ENCODE assay signal across 10 cellular contexts in genomic region chr1:2049225-2049516, GRCh38. TPM values are rescaled to one million over a fixed set of nuclear protein-coding genes. Genes with fewer than 3 reads are reported as not detected.
A peak's percentile ranks its signal among the peaks of the same experiment; 100 is the strongest.
DNase-seq lines count a peak whose midpoint lies in the region; ATAC-seq and TF ChIP-seq lines count a peak whose summit lies in the region.
"Had no signal": no experiment of that assay in that cellular context is flagged by ENCODE, and none has a peak within 500 bp of the region (broad histone marks: within the 10 kb centered on the region; RNA-seq: fewer than 3 reads in every experiment).

No MANE protein-coding gene starts in this region.

- no peak for DNase-seq in activated naive CD4-positive, alpha-beta T cell treated with Interleukin-2 at 50 U/mL for 16 hours
- DNase-seq in activated T-helper 1 cell treated with anti-CD3 and anti-CD28 coated beads, Interleukin-12 subunit alpha, Interleukin-12 subunit beta, Interleukin-2, Interleukin-4 antibody, amounts not matched to agents 30 ng/mL and 10 ng/mL and 1 ng/mL, durations not matched to agents 14 hours and 24 hours and 36 hours (ENCODE audit: low spot score) = no peak
- no peak for DNase-seq in immature natural killer cell
- no peak for DNase-seq in transverse colon
- no peak for DNase-seq in iPS-NIHi7 (ENCODE audit: extremely low spot score)
- DNase-seq in BE2C = no peak
- DNase-seq: C1 segment of cervical spinal cord, foreskin melanocyte had no signal

- no peak for TF ChIP-seq POLR2A in transverse colon (IDR thresholded peaks at IDR 0.05)

- H3K4me1 ChIP-seq in transverse colon (peaks cover 21 to 72% (median 55%) of the 10 kb centered on the region in 4 donors), BE2C (no peaks in the 10 kb centered on the region)

- no peaks in the 10 kb centered on the region for H3K36me3 Mint-ChIP-seq in activated naive CD4-positive, alpha-beta T cell treated with anti-CD3 and anti-CD28 coated beads, Interleukin-2, amount 50 U/mL, for 24 hours
- H3K36me3 Mint-ChIP-seq in activated T-helper 1 cell treated with anti-CD3 and anti-CD28 coated beads, Interleukin-12 subunit alpha, Interleukin-12 subunit beta, Interleukin-2, Interleukin-4 antibody, amounts not matched to agents 30 ng/mL and 10 ng/mL and 1 ng/mL, durations not matched to agents 14 hours and 24 hours and 36 hours (ENCODE audit: low read depth) = no peaks in the 10 kb centered on the region
- no peaks in the 10 kb centered on the region for H3K36me3 Mint-ChIP-seq in immature natural killer cell

- in situ Hi-C loops in transverse colon (cut with MboI; ENCODE audit: low pct_ligation_motif_present in 1 of 4, low pct_unique_long_range_greater_than_20kb in 1 of 4, low sequenced_read_pairs in 3 of 4) = loop anchor here in 3 of 4 donors (10.0 kb wide), 2 partner anchors 84 to 94 kb away; no protein-coding TSS in a partner anchor

- peak overlapping the region; percentile 86 for H3K4me3 Mint-ChIP-seq in activated naive CD4-positive, alpha-beta T cell treated with anti-CD3 and anti-CD28 coated beads, Interleukin-2, amount 50 U/mL, for 24 hours
- H3K4me3 Mint-ChIP-seq in activated T-helper 1 cell treated with anti-CD3 and anti-CD28 coated beads, Interleukin-12 subunit alpha, Interleukin-12 subunit beta, Interleukin-2, Interleukin-4 antibody, amounts not matched to agents 30 ng/mL and 10 ng/mL and 1 ng/mL, durations not matched to agents 14 hours and 24 hours and 36 hours = peak overlapping the region; percentile 69
- H3K4me3 Mint-ChIP-seq in immature natural killer cell = peak overlapping the region; percentile 83 to 87 (median 85)

- peaks cover 3% of the 10 kb centered on the region for H3K27me3 Mint-ChIP-seq in activated naive CD4-positive, alpha-beta T cell treated with anti-CD3 and anti-CD28 coated beads, Interleukin-2, amount 50 U/mL, for 24 hours
- peaks cover 48% of the 10 kb centered on the region for H3K27me3 Mint-ChIP-seq in activated T-helper 1 cell treated with anti-CD3 and anti-CD28 coated beads, Interleukin-12 subunit alpha, Interleukin-12 subunit beta, Interleukin-2, Interleukin-4 antibody, amounts not matched to agents 30 ng/mL and 10 ng/mL and 1 ng/mL, durations not matched to agents 14 hours and 24 hours and 36 hours (ENCODE audit: insufficient read depth)
- peaks cover 0 to 10% (median 7%) of the 10 kb centered on the region in 3 donors for H3K27me3 Mint-ChIP-seq in immature natural killer cell (ENCODE audit: low read depth in 3 of 3)

- H3K36me3 ChIP-seq in transverse colon (no peaks in the 10 kb centered on the region), BE2C (no peaks in the 10 kb centered on the region)

- H3K27ac Mint-ChIP-seq in activated naive CD4-positive, alpha-beta T cell treated with anti-CD3 and anti-CD28 coated beads, Interleukin-2, amount 50 U/mL, for 24 hours = peak overlapping the region; percentile 24
- H3K27ac Mint-ChIP-seq in activated T-helper 1 cell treated with anti-CD3 and anti-CD28 coated beads, Interleukin-12 subunit alpha, Interleukin-12 subunit beta, Interleukin-2, Interleukin-4 antibody, amounts not matched to agents 30 ng/mL and 10 ng/mL and 1 ng/mL, durations not matched to agents 14 hours and 24 hours and 36 hours = peak overlapping the region; percentile 31
- peak overlapping the region in 4 of 6 donors; percentile 35 to 77 (median 75) for H3K27ac Mint-ChIP-seq in immature natural killer cell

- peaks cover 31% of the 10 kb centered on the region for H3K4me1 Mint-ChIP-seq in activated naive CD4-positive, alpha-beta T cell treated with anti-CD3 and anti-CD28 coated beads, Interleukin-2, amount 50 U/mL, for 24 hours
- peaks cover 8% of the 10 kb centered on the region for H3K4me1 Mint-ChIP-seq in activated T-helper 1 cell treated with anti-CD3 and anti-CD28 coated beads, Interleukin-12 subunit alpha, Interleukin-12 subunit beta, Interleukin-2, Interleukin-4 antibody, amounts not matched to agents 30 ng/mL and 10 ng/mL and 1 ng/mL, durations not matched to agents 14 hours and 24 hours and 36 hours (ENCODE audit: low read depth)
- H3K4me1 Mint-ChIP-seq in immature natural killer cell = peaks cover 18 to 24% of the 10 kb centered on the region in 2 donors

- WGBS in transverse colon (ENCODE audit: low coverage in 1 of 2), 2 donors = 58 to 66% methylated on average over 8 to 11 of the region's 11 CpGs

- ATAC-seq in GM18502 (IDR thresholded peaks at IDR 0.05; ENCODE audit: poor library complexity, unreplicated experiment) = no peak

- no peaks in the 10 kb centered on the region for H3K9me3 ChIP-seq in transverse colon
- H3K9me3 ChIP-seq in BE2C = no peaks in the 10 kb centered on the region

- peak overlapping the region; percentile 82 to 91 (median 86) for H3K27ac ChIP-seq in transverse colon

- H3K4me3 ChIP-seq in transverse colon = peak overlapping the region in 2 of 4 donors; percentile 69 to 75
- H3K4me3 ChIP-seq in BE2C (ENCODE audit: low read depth, low read length) = no peak overlapping the region

- no peak for TF ChIP-seq EP300 in transverse colon (IDR thresholded peaks at IDR 0.05; ENCODE audit: low read depth)

- intact Hi-C loops in activated T-helper 1 cell treated with anti-CD3 and anti-CD28 coated beads, Interleukin-12 subunit alpha, Interleukin-12 subunit beta, Interleukin-2, Interleukin-4 antibody, amounts not matched to agents 30 ng/mL and 10 ng/mL and 1 ng/mL, durations not matched to agents 14 hours and 24 hours and 36 hours (cut with micrococcal nuclease) = loop anchor here (5.0 kb wide), 1 partner anchor 107 kb away; no protein-coding TSS in a partner anchor
- intact Hi-C loops in transverse colon (cut with DNase I; ENCODE audit: low total_unique reads) = no loop called here

- no peaks in the 10 kb centered on the region for H3K9me3 Mint-ChIP-seq in activated naive CD4-positive, alpha-beta T cell treated with anti-CD3 and anti-CD28 coated beads, Interleukin-2, amount 50 U/mL, for 24 hours
- no peaks in the 10 kb centered on the region for H3K9me3 Mint-ChIP-seq in activated T-helper 1 cell treated with anti-CD3 and anti-CD28 coated beads, Interleukin-12 subunit alpha, Interleukin-12 subunit beta, Interleukin-2, Interleukin-4 antibody, amounts not matched to agents 30 ng/mL and 10 ng/mL and 1 ng/mL, durations not matched to agents 14 hours and 24 hours and 36 hours
- no peaks in the 10 kb centered on the region for H3K9me3 Mint-ChIP-seq in immature natural killer cell

- no peak for TF ChIP-seq CTCF in transverse colon (IDR thresholded peaks at IDR 0.05)
- TF ChIP-seq CTCF in BE2C (IDR thresholded peaks at IDR 0.05; ENCODE audit: low read depth, low read length) = no peak

- peaks cover 44% of the 10 kb centered on the region for H3K27me3 ChIP-seq in transverse colon
- peaks cover 63% of the 10 kb centered on the region for H3K27me3 ChIP-seq in BE2C

RNA-seq across cellular contexts. Expression of gene PRKCZ, which starts 1.0 kb away (rescaled TPM):
- 4.1 TPM in 2 replicates for total RNA-seq in activated T-helper 1 cell treated with anti-CD3 and anti-CD28 coated beads, Interleukin-12 subunit alpha, Interleukin-12 subunit beta, Interleukin-2, Interleukin-4 antibody, amounts not matched to agents 30 ng/mL and 10 ng/mL and 1 ng/mL, durations not matched to agents 14 hours and 24 hours and 36 hours
- 10 to 100 TPM in 1 of 3 donors, 1 to 10 TPM in 2; 7.5 to 14.0 (median 9.4) TPM for polyA plus RNA-seq in immature natural killer cell
- 10 to 100 TPM; 48.6 to 96.7 (median 54.4) TPM for total RNA-seq in transverse colon
- polyA plus RNA-seq in BE2C (2012; ENCODE audit: insufficient read depth, insufficient read length, low read depth) = 22.6 TPM

RNA-seq across cellular contexts. Expression of gene GABRD, which starts 30.0 kb away (rescaled TPM):
- 0.26 TPM in 1 of 2 replicates, not detected in the other for total RNA-seq in activated T-helper 1 cell treated with anti-CD3 and anti-CD28 coated beads, Interleukin-12 subunit alpha, Interleukin-12 subunit beta, Interleukin-2, Interleukin-4 antibody, amounts not matched to agents 30 ng/mL and 10 ng/mL and 1 ng/mL, durations not matched to agents 14 hours and 24 hours and 36 hours
- not detected for polyA plus RNA-seq in immature natural killer cell
- not detected for total RNA-seq in transverse colon
- polyA plus RNA-seq in BE2C (2012; ENCODE audit: insufficient read depth, insufficient read length, low read depth) = not detected

RNA-seq across cellular contexts. Expression of gene CFAP74, which starts 45.6 kb away (rescaled TPM):
- not detected in 2 replicates for total RNA-seq in activated T-helper 1 cell treated with anti-CD3 and anti-CD28 coated beads, Interleukin-12 subunit alpha, Interleukin-12 subunit beta, Interleukin-2, Interleukin-4 antibody, amounts not matched to agents 30 ng/mL and 10 ng/mL and 1 ng/mL, durations not matched to agents 14 hours and 24 hours and 36 hours
- not detected for polyA plus RNA-seq in immature natural killer cell
- total RNA-seq in transverse colon = not detected
- 0.23 TPM for polyA plus RNA-seq in BE2C (2012; ENCODE audit: insufficient read depth, insufficient read length, low read depth)

Comparison
In these comparisons a context has a peak if more than half of its experiments do, and no peak if none do; other contexts are left out.
1. H3K27ac Mint-ChIP-seq: peak in every context shown above with its lines; median percentile 75 in immature natural killer cell; 31 in activated T-helper 1 cell treated with anti-CD3 and anti-CD28 coated beads, Interleukin-12 subunit alpha, Interleukin-12 subunit beta, Interleukin-2, Interleukin-4 antibody, amounts not matched to agents 30 ng/mL and 10 ng/mL and 1 ng/mL, durations not matched to agents 14 hours and 24 hours and 36 hours; 24 in activated naive CD4-positive, alpha-beta T cell treated with anti-CD3 and anti-CD28 coated beads, Interleukin-2, amount 50 U/mL, for 24 hours.